Comparison of ENCODE assay signal across 1 cellular context in the genomic region with DNA sequence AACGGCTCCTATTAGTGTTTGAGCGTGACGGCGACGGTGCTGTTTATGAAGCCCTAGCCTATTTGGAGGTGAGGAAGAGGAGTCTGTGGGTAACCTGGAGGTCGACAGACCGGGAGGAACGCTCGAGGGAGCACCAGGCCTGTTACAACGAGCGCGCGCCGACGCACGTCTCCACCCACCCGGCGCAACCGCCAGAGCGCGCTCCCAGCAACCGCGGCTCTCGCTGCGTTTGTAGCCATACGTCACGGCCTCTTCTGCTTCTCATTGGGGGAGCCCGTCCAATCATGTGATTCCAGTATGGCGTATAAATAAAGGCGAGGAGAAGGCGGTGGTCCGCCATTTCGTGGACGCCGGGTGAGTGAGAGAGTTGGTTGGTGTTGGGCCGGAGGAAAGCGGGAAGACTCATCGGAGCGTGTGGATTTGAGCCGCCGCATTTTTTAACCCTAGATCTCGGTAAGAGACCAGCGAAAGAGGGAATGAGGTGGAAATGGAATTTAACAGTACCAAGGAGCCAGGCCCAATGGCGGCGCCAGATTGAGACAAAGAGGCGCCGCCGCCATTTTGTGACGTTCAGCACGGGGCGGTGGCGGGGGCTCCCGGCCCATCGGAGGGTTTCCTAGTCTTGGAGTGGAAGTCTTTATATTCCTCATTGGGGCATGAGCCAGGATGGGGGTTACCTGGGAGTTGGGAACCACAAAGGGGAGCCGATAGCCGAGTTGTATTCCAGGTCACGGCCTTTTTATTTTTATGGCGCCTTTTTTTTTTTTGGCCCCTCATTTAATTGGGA.
TF ChIP-seq lines count a peak whose summit lies in the region.

A gene (plus strand): TSS at position 334 of the 787 bp plus-strand sequence. CDS start 2,401 bp downstream, outside the sequence.

TF ChIP-seq in K562, 482 proteins besides CTCF, POLR2A, EP300 and RAD21 (continued from another document):
- TF ChIP-seq, protein P1, sequence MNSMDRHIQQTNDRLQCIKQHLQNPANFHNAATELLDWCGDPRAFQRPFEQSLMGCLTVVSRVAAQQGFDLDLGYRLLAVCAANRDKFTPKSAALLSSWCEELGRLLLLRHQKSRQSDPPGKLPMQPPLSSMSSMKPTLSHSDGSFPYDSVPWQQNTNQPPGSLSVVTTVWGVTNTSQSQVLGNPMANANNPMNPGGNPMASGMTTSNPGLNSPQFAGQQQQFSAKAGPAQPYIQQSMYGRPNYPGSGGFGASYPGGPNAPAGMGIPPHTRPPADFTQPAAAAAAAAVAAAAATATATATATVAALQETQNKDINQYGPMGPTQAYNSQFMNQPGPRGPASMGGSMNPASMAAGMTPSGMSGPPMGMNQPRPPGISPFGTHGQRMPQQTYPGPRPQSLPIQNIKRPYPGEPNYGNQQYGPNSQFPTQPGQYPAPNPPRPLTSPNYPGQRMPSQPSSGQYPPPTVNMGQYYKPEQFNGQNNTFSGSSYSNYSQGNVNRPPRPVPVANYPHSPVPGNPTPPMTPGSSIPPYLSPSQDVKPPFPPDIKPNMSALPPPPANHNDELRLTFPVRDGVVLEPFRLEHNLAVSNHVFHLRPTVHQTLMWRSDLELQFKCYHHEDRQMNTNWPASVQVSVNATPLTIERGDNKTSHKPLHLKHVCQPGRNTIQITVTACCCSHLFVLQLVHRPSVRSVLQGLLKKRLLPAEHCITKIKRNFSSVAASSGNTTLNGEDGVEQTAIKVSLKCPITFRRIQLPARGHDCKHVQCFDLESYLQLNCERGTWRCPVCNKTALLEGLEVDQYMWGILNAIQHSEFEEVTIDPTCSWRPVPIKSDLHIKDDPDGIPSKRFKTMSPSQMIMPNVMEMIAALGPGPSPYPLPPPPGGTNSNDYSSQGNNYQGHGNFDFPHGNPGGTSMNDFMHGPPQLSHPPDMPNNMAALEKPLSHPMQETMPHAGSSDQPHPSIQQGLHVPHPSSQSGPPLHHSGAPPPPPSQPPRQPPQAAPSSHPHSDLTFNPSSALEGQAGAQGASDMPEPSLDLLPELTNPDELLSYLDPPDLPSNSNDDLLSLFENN (IDR thresholded peaks at IDR 0.05; ENCODE audit: low read depth in 2 of 2, low read length in 2 of 2), result peak in 1 of 2 experiments; percentile 95; a peak in 2 of 4 replicates
- TF ChIP-seq IFI16 (CRISPR knock-in tag; IDR thresholded peaks at IDR 0.05) (no peak), SREBF2 (CRISPR knock-in tag; IDR thresholded peaks at IDR 0.05) (no peak), ZBTB7A (IDR thresholded peaks at IDR 0.05; ENCODE audit: borderline replicate concordance, control insufficient read depth, low read depth, low read length) (peak; percentile 61; the same call in 1 of the 2 replicates), RHOXF2B (CRISPR knock-in tag; conservative IDR thresholded peaks at IDR 0.05) (peak; percentile 85; the same call in 1 of the 2 replicates), NFIC (IDR thresholded peaks at IDR 0.05) (peak; percentile 87), SAFB2 (IDR thresholded peaks at IDR 0.05; ENCODE audit: borderline replicate concordance, low read depth, low read length, severe bottlenecking) (no peak), ASH1L (IDR thresholded peaks at IDR 0.05; ENCODE audit: borderline replicate concordance, low read depth, partially characterized antibody) (peak; percentile 54), TGIF2 (CRISPR knock-in tag; IDR thresholded peaks at IDR 0.05) (peak; percentile 86; the same call in 1 of the 2 replicates), MCM7 (IDR thresholded peaks at IDR 0.05) (no peak), ZNF445 (CRISPR knock-in tag; IDR thresholded peaks at IDR 0.05; ENCODE audit: low read depth) (no peak), LARP7 (IDR thresholded peaks at IDR 0.05) (peak; percentile 43; the same call in 1 of the 2 replicates), PRPF4 (IDR thresholded peaks at IDR 0.05; ENCODE audit: insufficient read depth, low read depth, low read length, poor library complexity, severe bottlenecking) (peak; percentile 97), ZNF76 (CRISPR knock-in tag; IDR thresholded peaks at IDR 0.05; ENCODE audit: borderline replicate concordance) (no peak), TCF7 (IDR thresholded peaks at IDR 0.05; ENCODE audit: borderline replicate concordance) (peak; percentile 77), ZNF324 (CRISPR knock-in tag; IDR thresholded peaks at IDR 0.05) (no peak), HNRNPK (IDR thresholded peaks at IDR 0.05; ENCODE audit: low read depth, low read length, poor library complexity, severe bottlenecking) (no peak), EZH2 (IDR thresholded peaks at IDR 0.05; ENCODE audit: borderline replicate concordance, low read depth, low read length) (no peak), KDM5B (IDR thresholded peaks at IDR 0.05; ENCODE audit: insufficient replicate concordance, low read depth, low read length) (peak; percentile 100), CBX5 (IDR thresholded peaks at IDR 0.05; ENCODE audit: borderline replicate concordance, low read depth) (no peak), ZKSCAN8 (CRISPR knock-in tag; IDR thresholded peaks at IDR 0.05) (no peak), KLF10 (CRISPR knock-in tag; IDR thresholded peaks at IDR 0.05) (no peak; the same call in 1 of the 2 replicates), ZNF384 (IDR thresholded peaks at IDR 0.05; ENCODE audit: low read depth, low read length) (peak; percentile 28; the same call in 1 of the 2 replicates), SLC30A9 (CRISPR knock-in tag; IDR thresholded peaks at IDR 0.05) (0 out of 2 replicates have a peak, but pooled peaks have one; percentile 45), ZNF184 (CRISPR knock-in tag; IDR thresholded peaks at IDR 0.05) (no peak), TAF9B (IDR thresholded peaks at IDR 0.05; ENCODE audit: partially characterized antibody) (peak; percentile 97), ZBTB1 (CRISPR knock-in tag; IDR thresholded peaks at IDR 0.05; ENCODE audit: borderline replicate concordance, low read depth) (peak; percentile 18), HDAC2 (IDR thresholded peaks at IDR 0.05) (0 out of 2 replicates have a peak, but pooled peaks have one; percentile 36), DPF2 (IDR thresholded peaks at IDR 0.05) (peak; percentile 52; the same call in 1 of the 2 replicates), HLTF (IDR thresholded peaks at IDR 0.05) (peak; percentile 70; the same call in 1 of the 2 replicates), CREM (IDR thresholded peaks at IDR 0.05; ENCODE audit: low read depth) (peak; percentile 96), ZNF436 (CRISPR knock-in tag; IDR thresholded peaks at IDR 0.05) (peak; percentile 77)
- TF ChIP-seq, protein P2, sequence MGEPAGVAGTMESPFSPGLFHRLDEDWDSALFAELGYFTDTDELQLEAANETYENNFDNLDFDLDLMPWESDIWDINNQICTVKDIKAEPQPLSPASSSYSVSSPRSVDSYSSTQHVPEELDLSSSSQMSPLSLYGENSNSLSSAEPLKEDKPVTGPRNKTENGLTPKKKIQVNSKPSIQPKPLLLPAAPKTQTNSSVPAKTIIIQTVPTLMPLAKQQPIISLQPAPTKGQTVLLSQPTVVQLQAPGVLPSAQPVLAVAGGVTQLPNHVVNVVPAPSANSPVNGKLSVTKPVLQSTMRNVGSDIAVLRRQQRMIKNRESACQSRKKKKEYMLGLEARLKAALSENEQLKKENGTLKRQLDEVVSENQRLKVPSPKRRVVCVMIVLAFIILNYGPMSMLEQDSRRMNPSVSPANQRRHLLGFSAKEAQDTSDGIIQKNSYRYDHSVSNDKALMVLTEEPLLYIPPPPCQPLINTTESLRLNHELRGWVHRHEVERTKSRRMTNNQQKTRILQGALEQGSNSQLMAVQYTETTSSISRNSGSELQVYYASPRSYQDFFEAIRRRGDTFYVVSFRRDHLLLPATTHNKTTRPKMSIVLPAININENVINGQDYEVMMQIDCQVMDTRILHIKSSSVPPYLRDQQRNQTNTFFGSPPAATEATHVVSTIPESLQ (CRISPR knock-in tag; IDR thresholded peaks at IDR 0.05), result 0 out of 2 replicates have a peak, but pooled peaks have one; percentile 60
- TF ChIP-seq, protein P3, sequence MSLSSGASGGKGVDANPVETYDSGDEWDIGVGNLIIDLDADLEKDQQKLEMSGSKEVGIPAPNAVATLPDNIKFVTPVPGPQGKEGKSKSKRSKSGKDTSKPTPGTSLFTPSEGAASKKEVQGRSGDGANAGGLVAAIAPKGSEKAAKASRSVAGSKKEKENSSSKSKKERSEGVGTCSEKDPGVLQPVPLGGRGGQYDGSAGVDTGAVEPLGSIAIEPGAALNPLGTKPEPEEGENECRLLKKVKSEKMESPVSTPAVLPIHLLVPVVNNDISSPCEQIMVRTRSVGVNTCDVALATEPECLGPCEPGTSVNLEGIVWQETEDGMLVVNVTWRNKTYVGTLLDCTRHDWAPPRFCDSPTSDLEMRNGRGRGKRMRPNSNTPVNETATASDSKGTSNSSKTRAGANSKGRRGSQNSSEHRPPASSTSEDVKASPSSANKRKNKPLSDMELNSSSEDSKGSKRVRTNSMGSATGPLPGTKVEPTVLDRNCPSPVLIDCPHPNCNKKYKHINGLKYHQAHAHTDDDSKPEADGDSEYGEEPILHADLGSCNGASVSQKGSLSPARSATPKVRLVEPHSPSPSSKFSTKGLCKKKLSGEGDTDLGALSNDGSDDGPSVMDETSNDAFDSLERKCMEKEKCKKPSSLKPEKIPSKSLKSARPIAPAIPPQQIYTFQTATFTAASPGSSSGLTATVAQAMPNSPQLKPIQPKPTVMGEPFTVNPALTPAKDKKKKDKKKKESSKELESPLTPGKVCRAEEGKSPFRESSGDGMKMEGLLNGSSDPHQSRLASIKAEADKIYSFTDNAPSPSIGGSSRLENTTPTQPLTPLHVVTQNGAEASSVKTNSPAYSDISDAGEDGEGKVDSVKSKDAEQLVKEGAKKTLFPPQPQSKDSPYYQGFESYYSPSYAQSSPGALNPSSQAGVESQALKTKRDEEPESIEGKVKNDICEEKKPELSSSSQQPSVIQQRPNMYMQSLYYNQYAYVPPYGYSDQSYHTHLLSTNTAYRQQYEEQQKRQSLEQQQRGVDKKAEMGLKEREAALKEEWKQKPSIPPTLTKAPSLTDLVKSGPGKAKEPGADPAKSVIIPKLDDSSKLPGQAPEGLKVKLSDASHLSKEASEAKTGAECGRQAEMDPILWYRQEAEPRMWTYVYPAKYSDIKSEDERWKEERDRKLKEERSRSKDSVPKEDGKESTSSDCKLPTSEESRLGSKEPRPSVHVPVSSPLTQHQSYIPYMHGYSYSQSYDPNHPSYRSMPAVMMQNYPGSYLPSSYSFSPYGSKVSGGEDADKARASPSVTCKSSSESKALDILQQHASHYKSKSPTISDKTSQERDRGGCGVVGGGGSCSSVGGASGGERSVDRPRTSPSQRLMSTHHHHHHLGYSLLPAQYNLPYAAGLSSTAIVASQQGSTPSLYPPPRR (CRISPR knock-in tag; IDR thresholded peaks at IDR 0.05; ENCODE audit: borderline replicate concordance), result peak; percentile 87; the same call in 1 of the 2 replicates
- TF ChIP-seq, protein P4, sequence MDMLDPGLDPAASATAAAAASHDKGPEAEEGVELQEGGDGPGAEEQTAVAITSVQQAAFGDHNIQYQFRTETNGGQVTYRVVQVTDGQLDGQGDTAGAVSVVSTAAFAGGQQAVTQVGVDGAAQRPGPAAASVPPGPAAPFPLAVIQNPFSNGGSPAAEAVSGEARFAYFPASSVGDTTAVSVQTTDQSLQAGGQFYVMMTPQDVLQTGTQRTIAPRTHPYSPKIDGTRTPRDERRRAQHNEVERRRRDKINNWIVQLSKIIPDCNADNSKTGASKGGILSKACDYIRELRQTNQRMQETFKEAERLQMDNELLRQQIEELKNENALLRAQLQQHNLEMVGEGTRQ (CRISPR knock-in tag; IDR thresholded peaks at IDR 0.05), result peak; percentile 88
- TF ChIP-seq, protein P5, sequence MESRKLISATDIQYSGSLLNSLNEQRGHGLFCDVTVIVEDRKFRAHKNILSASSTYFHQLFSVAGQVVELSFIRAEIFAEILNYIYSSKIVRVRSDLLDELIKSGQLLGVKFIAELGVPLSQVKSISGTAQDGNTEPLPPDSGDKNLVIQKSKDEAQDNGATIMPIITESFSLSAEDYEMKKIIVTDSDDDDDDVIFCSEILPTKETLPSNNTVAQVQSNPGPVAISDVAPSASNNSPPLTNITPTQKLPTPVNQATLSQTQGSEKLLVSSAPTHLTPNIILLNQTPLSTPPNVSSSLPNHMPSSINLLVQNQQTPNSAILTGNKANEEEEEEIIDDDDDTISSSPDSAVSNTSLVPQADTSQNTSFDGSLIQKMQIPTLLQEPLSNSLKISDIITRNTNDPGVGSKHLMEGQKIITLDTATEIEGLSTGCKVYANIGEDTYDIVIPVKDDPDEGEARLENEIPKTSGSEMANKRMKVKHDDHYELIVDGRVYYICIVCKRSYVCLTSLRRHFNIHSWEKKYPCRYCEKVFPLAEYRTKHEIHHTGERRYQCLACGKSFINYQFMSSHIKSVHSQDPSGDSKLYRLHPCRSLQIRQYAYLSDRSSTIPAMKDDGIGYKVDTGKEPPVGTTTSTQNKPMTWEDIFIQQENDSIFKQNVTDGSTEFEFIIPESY (CRISPR knock-in tag; IDR thresholded peaks at IDR 0.05), result peak; percentile 73; the same call in 1 of the 2 replicates
- TF ChIP-seq, protein P6, sequence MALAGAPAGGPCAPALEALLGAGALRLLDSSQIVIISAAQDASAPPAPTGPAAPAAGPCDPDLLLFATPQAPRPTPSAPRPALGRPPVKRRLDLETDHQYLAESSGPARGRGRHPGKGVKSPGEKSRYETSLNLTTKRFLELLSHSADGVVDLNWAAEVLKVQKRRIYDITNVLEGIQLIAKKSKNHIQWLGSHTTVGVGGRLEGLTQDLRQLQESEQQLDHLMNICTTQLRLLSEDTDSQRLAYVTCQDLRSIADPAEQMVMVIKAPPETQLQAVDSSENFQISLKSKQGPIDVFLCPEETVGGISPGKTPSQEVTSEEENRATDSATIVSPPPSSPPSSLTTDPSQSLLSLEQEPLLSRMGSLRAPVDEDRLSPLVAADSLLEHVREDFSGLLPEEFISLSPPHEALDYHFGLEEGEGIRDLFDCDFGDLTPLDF (CRISPR knock-in tag; IDR thresholded peaks at IDR 0.05), result peak; percentile 96
- TF ChIP-seq, protein P7, sequence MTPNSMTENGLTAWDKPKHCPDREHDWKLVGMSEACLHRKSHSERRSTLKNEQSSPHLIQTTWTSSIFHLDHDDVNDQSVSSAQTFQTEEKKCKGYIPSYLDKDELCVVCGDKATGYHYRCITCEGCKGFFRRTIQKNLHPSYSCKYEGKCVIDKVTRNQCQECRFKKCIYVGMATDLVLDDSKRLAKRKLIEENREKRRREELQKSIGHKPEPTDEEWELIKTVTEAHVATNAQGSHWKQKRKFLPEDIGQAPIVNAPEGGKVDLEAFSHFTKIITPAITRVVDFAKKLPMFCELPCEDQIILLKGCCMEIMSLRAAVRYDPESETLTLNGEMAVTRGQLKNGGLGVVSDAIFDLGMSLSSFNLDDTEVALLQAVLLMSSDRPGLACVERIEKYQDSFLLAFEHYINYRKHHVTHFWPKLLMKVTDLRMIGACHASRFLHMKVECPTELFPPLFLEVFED (CRISPR knock-in tag; conservative IDR thresholded peaks at IDR 0.05), result peak; percentile 98
- TF ChIP-seq, protein P8, sequence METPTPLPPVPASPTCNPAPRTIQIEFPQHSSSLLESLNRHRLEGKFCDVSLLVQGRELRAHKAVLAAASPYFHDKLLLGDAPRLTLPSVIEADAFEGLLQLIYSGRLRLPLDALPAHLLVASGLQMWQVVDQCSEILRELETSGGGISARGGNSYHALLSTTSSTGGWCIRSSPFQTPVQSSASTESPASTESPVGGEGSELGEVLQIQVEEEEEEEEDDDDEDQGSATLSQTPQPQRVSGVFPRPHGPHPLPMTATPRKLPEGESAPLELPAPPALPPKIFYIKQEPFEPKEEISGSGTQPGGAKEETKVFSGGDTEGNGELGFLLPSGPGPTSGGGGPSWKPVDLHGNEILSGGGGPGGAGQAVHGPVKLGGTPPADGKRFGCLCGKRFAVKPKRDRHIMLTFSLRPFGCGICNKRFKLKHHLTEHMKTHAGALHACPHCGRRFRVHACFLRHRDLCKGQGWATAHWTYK (CRISPR knock-in tag; IDR thresholded peaks at IDR 0.05), result peak; percentile 88
